Comparison of ENCODE assay signal across 12 cellular contexts in genomic region chr6:170124150-170124549, GRCh38.
"Had no signal": no experiment of that assay in that cellular context is flagged by ENCODE, and none has a peak within 500 bp of the region (broad histone marks: within the 10 kb centered on the region; RNA-seq: fewer than 3 reads in every experiment).

No MANE protein-coding gene starts in this region.

- H3K27ac Mint-ChIP-seq: activated naive CD4-positive, alpha-beta T cell treated with anti-CD3 and anti-CD28 coated beads, Interleukin-2, amount 50 U/mL, for 24 hours; stimulated activated naive B cell treated with anti-CD40 and anti-IgM and Interleukin-4, amounts not matched to agents 10 μg/mL and 1 μg/mL and 100 μg/mL, for 72 hours; T-helper 2 cell treated with Interferon-gamma antibody and Interleukin-4, amounts not matched to agents 5 μg/mL and 100 μg/mL, for 36 hours had no signal

- H3K4me3 Mint-ChIP-seq: activated naive CD4-positive, alpha-beta T cell treated with anti-CD3 and anti-CD28 coated beads, Interleukin-2, amount 50 U/mL, for 24 hours; mesothelial cell of epicardium; stimulated activated naive B cell treated with anti-CD40 and anti-IgM and Interleukin-4, amounts not matched to agents 10 μg/mL and 1 μg/mL and 100 μg/mL, for 72 hours; T-helper 2 cell treated with Interferon-gamma antibody and Interleukin-4, amounts not matched to agents 5 μg/mL and 100 μg/mL, for 36 hours had no signal

- H3K4me1 Mint-ChIP-seq: activated naive CD4-positive, alpha-beta T cell treated with anti-CD3 and anti-CD28 coated beads, Interleukin-2, amount 50 U/mL, for 24 hours had no signal

- ATAC-seq: stimulated activated naive B cell treated with anti-CD40 and anti-IgM and Interleukin-4, amounts not matched to agents 10 μg/mL and 1 μg/mL and 100 μg/mL, for 72 hours had no signal

- H3K4me3 ChIP-seq: adrenal gland, esophagus squamous epithelium, SJCRH30, transverse colon had no signal

- H3K27me3 ChIP-seq: adrenal gland, transverse colon had no signal

- H3K4me1 ChIP-seq: adrenal gland, SJCRH30 had no signal

- H3K36me3 ChIP-seq: adrenal gland, esophagus squamous epithelium, SJCRH30, transverse colon had no signal

- DNase-seq: caudate nucleus; esophagus squamous epithelium; glutamatergic neuron; kidney glomerular epithelial cell; SJCRH30; stimulated activated CD4-positive, alpha-beta T cell treated with anti-CD3 and anti-CD28 coated beads, Interleukin-2, amount 100 ng/mL, for 48 hours; stimulated activated naive B cell treated with anti-CD40 and anti-IgM and Interleukin-4, amounts not matched to agents 10 μg/mL and 1 μg/mL and 100 μg/mL, for 72 hours; transverse colon had no signal

- H3K27ac ChIP-seq: adrenal gland, esophagus squamous epithelium, SJCRH30, transverse colon had no signal
